ENCODE assay signal across 8 cellular contexts in genomic region chr12:114166360-114166759, GRCh38.
DNase-seq lines count a peak whose midpoint lies in the region; ATAC-seq and TF ChIP-seq lines count a peak whose summit lies in the region.

No MANE protein-coding gene starts in this region.

- H3K4me1 ChIP-seq in suprapubic skin = no peaks in the 10 kb centered on the region

- intact Hi-C loops in dorsolateral prefrontal cortex (cut with DNase I) = loop anchor here (2.0 to 10.0 kb wide), 6 partner anchors 182 to 342 kb away; no protein-coding TSS in a partner anchor

- H3K79me2 ChIP-seq in neural cell (replicated peaks; ENCODE audit: insufficient read depth, low read length) = no peaks in the 10 kb centered on the region

- no peak overlapping the region for H3K27ac ChIP-seq in dorsolateral prefrontal cortex
- H3K27ac ChIP-seq in neural cell (ENCODE audit: low read length) = no peak overlapping the region
- H3K27ac ChIP-seq in suprapubic skin = no peak overlapping the region

- peak; percentile 32 for TF ChIP-seq RAD21 in neural cell (conservative IDR thresholded peaks at IDR 0.05)

- H2AFZ ChIP-seq in neural cell (ENCODE audit: low read depth, low read length) = no peak overlapping the region

- no peak overlapping the region for H3K4me2 ChIP-seq in neural cell (ENCODE audit: low read length)

- no peaks in the 10 kb centered on the region for H4K20me1 ChIP-seq in neural cell (ENCODE audit: insufficient read depth)

- ATAC-seq in HG02973 (IDR thresholded peaks at IDR 0.05; ENCODE audit: unreplicated experiment) (no peak), HG03521 (IDR thresholded peaks at IDR 0.05; ENCODE audit: unreplicated experiment) (no peak), HG03378 (IDR thresholded peaks at IDR 0.05; ENCODE audit: unreplicated experiment) (no peak)

- 29% methylated on average over 7 of the region's 7 CpGs for WGBS in suprapubic skin

- H3K36me3 ChIP-seq in neural cell (ENCODE audit: insufficient read depth, low read length) (no peaks in the 10 kb centered on the region), suprapubic skin (no peaks in the 10 kb centered on the region)

- H3K9me2 ChIP-seq in neural cell (ENCODE audit: insufficient read depth, low read length) = no peaks in the 10 kb centered on the region

- H3K9ac ChIP-seq in neural cell (ENCODE audit: low read length) = no peak overlapping the region

- no peak overlapping the region for H3K4me3 ChIP-seq in dorsolateral prefrontal cortex
- H3K4me3 ChIP-seq in neural cell (ENCODE audit: low read length) = no peak overlapping the region
- H3K4me3 ChIP-seq in suprapubic skin = no peak overlapping the region

- no peaks in the 10 kb centered on the region for H3F3A ChIP-seq in neural cell (ENCODE audit: insufficient read depth, low read length, poor library complexity, severe bottlenecking)

- H3K27me3 ChIP-seq in dorsolateral prefrontal cortex (peaks cover 0 to 40% (median 5%) of the 10 kb centered on the region in 45 donors), neural cell (ENCODE audit: insufficient read depth, low read depth, low read length) (no peaks in the 10 kb centered on the region), suprapubic skin (peaks cover 10% of the 10 kb centered on the region)

- no peak for TF ChIP-seq POLR2A in suprapubic skin (IDR thresholded peaks at IDR 0.05)

- TF ChIP-seq EP300 in neural cell (conservative IDR thresholded peaks at IDR 0.05; ENCODE audit: poor library complexity, severe bottlenecking) (no peak), suprapubic skin (IDR thresholded peaks at IDR 0.05) (no peak)

- DNase-seq in GM03348 (ENCODE audit: low spot score) = peak; percentile 54
- DNase-seq in NCI-H1092 (lab: John Stamatoyannopoulos, UW) = peak; percentile 25
- DNase-seq in dorsolateral prefrontal cortex = peak in 9 of 10 donors; percentile 19 to 71 (median 44)
- no peak for DNase-seq in suprapubic skin (ENCODE audit: low spot score in 2 of 2)

- TF ChIP-seq CTCF in dorsolateral prefrontal cortex (IDR thresholded peaks at IDR 0.05 in 54 of 56, conservative IDR thresholded peaks at IDR 0.05 in 2 of 56; ENCODE audit: low read depth in 1 of 56, partially characterized antibody in 56 of 56) (peak; percentile 41 to 88 (median 76)), neural cell (IDR thresholded peaks at IDR 0.05; ENCODE audit: poor library complexity, severe bottlenecking) (no peak), suprapubic skin (IDR thresholded peaks at IDR 0.05) (peak in 1 of 2 donors; percentile 32)

- H3K9me3 ChIP-seq in neural cell (ENCODE audit: low read length) (no peaks in the 10 kb centered on the region), suprapubic skin (no peaks in the 10 kb centered on the region)

TF ChIP-seq in neural cell, 6 proteins besides CTCF, POLR2A, EP300 and RAD21:
- TF ChIP-seq REST (IDR thresholded peaks at IDR 0.05; ENCODE audit: borderline replicate concordance) (no peak), SMC3 (conservative IDR thresholded peaks at IDR 0.05; ENCODE audit: poor library complexity) (peak; percentile 34)

Comparison
In these comparisons a context has a peak if more than half of its experiments do, and no peak if none do; other contexts are left out.
1. DNase-seq: peak in GM03348 (single experiment), NCI-H1092 (single experiment) and dorsolateral prefrontal cortex (9 of 10); none in suprapubic skin (0 of 2).